In the genomic region with DNA sequence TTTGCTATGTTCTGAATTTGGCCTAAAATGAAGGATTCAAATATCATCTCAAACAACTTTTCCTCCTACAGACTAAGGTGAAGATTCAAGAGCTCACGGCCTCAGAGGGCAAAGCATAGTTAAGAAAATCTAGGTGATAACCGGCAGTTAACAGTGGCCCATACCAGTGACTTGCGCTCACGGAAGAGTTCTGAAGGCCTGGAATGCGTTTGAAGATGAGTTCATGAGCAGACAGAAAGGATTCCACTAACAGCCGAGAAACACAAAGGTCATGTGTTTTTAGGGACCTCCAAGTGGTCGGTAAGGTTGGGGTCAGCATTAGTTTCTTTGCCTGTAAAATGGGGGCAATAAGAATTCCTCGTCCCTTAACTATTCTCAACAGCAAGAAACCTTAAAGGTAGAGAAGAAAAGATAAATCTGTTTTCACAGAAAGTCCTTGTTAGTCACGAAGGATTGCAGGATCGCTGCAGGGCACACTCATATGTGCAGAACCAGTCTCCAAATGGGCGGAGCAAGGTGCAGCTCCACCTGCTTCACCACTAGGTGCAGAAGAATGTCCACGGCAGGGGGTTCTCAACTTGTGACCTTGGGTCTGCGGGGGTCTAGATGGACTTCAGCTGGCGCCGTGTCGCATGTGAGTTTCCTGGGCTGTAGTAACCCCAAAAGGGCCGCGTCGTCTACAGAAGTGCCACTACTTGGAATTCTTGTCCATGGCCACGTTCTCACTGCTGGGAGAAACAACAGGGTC, we compare ENCODE assay signal across 8 cellular contexts. TPM values are rescaled to one million over a fixed set of nuclear protein-coding genes. Genes with fewer than 3 reads are reported as not detected.
DNase-seq lines count a peak whose midpoint lies in the region; TF ChIP-seq lines count a peak whose summit lies in the region.

No MANE protein-coding gene starts in this region.

- peaks cover 12% of the 10 kb centered on the region for H3K23me2 ChIP-seq in H9 (ENCODE audit: insufficient read length, low read depth, low read length, poor library complexity, severe bottlenecking)

- no peaks in the 10 kb centered on the region for H3K79me1 ChIP-seq in H9 (ENCODE audit: insufficient read depth, low read depth, low read length, poor library complexity, severe bottlenecking)

- no peak overlapping the region for H2BK12ac ChIP-seq in H9 (ENCODE audit: insufficient read length, low read depth, low read length)

- peak overlapping the region; percentile 20 for H3K18ac ChIP-seq in H9 (ENCODE audit: insufficient read length, low read depth, low read length)

- DNase-seq in GM10266 (ENCODE audit: extremely low spot score) (peak; percentile 31), H9 (peak; percentile 48), NCI-H69 (lab: John Stamatoyannopoulos, UW) (peak; percentile 58), left ventricle myocardium inferior (peak; percentile 25), NCI-H524 treated with DMSO at 0.1 percent for 48 hours (lab: John Stamatoyannopoulos, UW) (no peak), Ammon's horn (ENCODE audit: low spot score) (no peak)
- DNase-seq in activated T-helper 9 cell treated with anti-CD3 and anti-CD28 coated beads, Interleukin-2, amount 50 U/mL, for 16 hours (ENCODE audit: low read depth), result peak; percentile 22

- H4K8ac ChIP-seq in H9 (replicated peaks; ENCODE audit: insufficient read length, low read depth, low read length), result no peak overlapping the region

- H2AFZ ChIP-seq in H9 (ENCODE audit: low read length), result peak overlapping the region; percentile 22

- H2BK15ac ChIP-seq in H9 (ENCODE audit: low read depth, low read length), result no peak overlapping the region

- no peaks in the 10 kb centered on the region for H3K27me3 ChIP-seq in H9 (ENCODE audit: insufficient read depth, low read length)
- no peaks in the 10 kb centered on the region for H3K27me3 ChIP-seq in left ventricle myocardium inferior (ENCODE audit: low read depth)
- H3K27me3 ChIP-seq in skeletal muscle satellite cell (ENCODE audit: control insufficient read depth, insufficient read depth, low read length), result no peaks in the 10 kb centered on the region

- no peak overlapping the region for H3T11ph ChIP-seq in H9 (ENCODE audit: low read length)

- peaks cover 29 to 41% (median 32%) of the 10 kb centered on the region in 3 experiments for H3K36me3 Mint-ChIP-seq in H9 (ENCODE audit: insufficient read depth in 1 of 3, low read depth in 3 of 3)

- no peak overlapping the region for H2BK120ac ChIP-seq in H9 (ENCODE audit: low read depth, low read length, poor library complexity, severe bottlenecking)

- peaks cover 17 to 19% of the 10 kb centered on the region in 2 experiments for H3K4me1 Mint-ChIP-seq in H9

- intact Hi-C loops in left ventricle myocardium inferior (cut with micrococcal nuclease), result no loop called here

- H4K20me1 ChIP-seq in H9 (ENCODE audit: control insufficient read depth, insufficient read depth, insufficient read length), result no peaks in the 10 kb centered on the region

- H3K9ac ChIP-seq in H9 (ENCODE audit: extremely low read depth, insufficient read length, low read length), result peak overlapping the region; percentile 85
- H3K9ac ChIP-seq in skeletal muscle satellite cell (ENCODE audit: low read depth, low read length), result peak overlapping the region; percentile 89

- no peak overlapping the region for H3K27ac ChIP-seq in H9 (ENCODE audit: insufficient read length, low read depth, low read length)
- H3K27ac ChIP-seq in left ventricle myocardium inferior (replicated peaks), result peak overlapping the region; percentile 87

- H2BK20ac ChIP-seq in H9 (ENCODE audit: low read depth, low read length, poor library complexity, severe bottlenecking), result no peak overlapping the region

- peaks cover 9% of the 10 kb centered on the region for H3K27me3 Mint-ChIP-seq in H9 (ENCODE audit: low read depth)

- H3K36me3 ChIP-seq in left ventricle myocardium inferior, result no peaks in the 10 kb centered on the region
- H3K36me3 ChIP-seq in skeletal muscle satellite cell (ENCODE audit: insufficient read depth, low read length), result no peaks in the 10 kb centered on the region

- peak overlapping the region; percentile 26 for H4K5ac ChIP-seq in H9 (ENCODE audit: insufficient read length, low read depth, low read length)

- peaks cover 19% of the 10 kb centered on the region; the same call in 1 of the 2 replicates for H3K79me2 ChIP-seq in H9 (ENCODE audit: insufficient read depth, low read length)

- no peak overlapping the region for H2AK5ac ChIP-seq in H9 (ENCODE audit: insufficient read length, low read length)

- no peak overlapping the region for H3K4ac ChIP-seq in H9 (ENCODE audit: low read depth, low read length)

- H3K14ac ChIP-seq in H9 (ENCODE audit: insufficient read depth, low read length), result peak overlapping the region; percentile 82; the same call in 1 of the 2 replicates

- peak overlapping the region; percentile 90 to 95 for H3K4me3 Mint-ChIP-seq in H9

- no CpG with 5 or more reads among the region's 20 CpGs for WGBS in H9 (ENCODE audit: extremely low coverage, insufficient read length, low lambda C conversion rate)

- H3K9me3 Mint-ChIP-seq in H9, result peaks cover 39 to 48% of the 10 kb centered on the region in 2 experiments

- H2BK5ac ChIP-seq in H9 (ENCODE audit: insufficient read length, low read length), result no peak overlapping the region

- H3K9me3 ChIP-seq in H9 (ENCODE audit: control insufficient read depth, low read depth, low read length), result peaks cover 3% of the 10 kb centered on the region
- no peaks in the 10 kb centered on the region for H3K9me3 ChIP-seq in left ventricle myocardium inferior (replicated peaks)
- H3K9me3 ChIP-seq in skeletal muscle satellite cell (replicated peaks; ENCODE audit: low read length), result no peaks in the 10 kb centered on the region

- H3K4me1 ChIP-seq in H9 (ENCODE audit: insufficient read depth, low read length), result peaks cover 2% of the 10 kb centered on the region; the same call in 1 of the 2 replicates
- peaks cover 56% of the 10 kb centered on the region for H3K4me1 ChIP-seq in left ventricle myocardium inferior
- H3K4me1 ChIP-seq in skeletal muscle satellite cell (ENCODE audit: control insufficient read depth, insufficient read depth, low read length), result peaks cover 10% of the 10 kb centered on the region

- peak overlapping the region; percentile 93 for H3K4me2 ChIP-seq in H9 (ENCODE audit: insufficient read depth, insufficient read length, low read length)
- H3K4me2 ChIP-seq in skeletal muscle satellite cell (ENCODE audit: low read length), result peak overlapping the region; percentile 99

- H3K56ac ChIP-seq in H9 (ENCODE audit: insufficient read length, low read depth, low read length), result no peak overlapping the region

- TF ChIP-seq CTCF in GM10266 (IDR thresholded peaks at IDR 0.05; ENCODE audit: control insufficient read depth, insufficient read depth, low read depth, missing control alignments), result no peak
- TF ChIP-seq CTCF in H9 (conservative IDR thresholded peaks at IDR 0.05), result 0 out of 3 replicates have a peak, but pooled peaks have one; percentile 6
- no peak for TF ChIP-seq CTCF in left ventricle myocardium inferior (IDR thresholded peaks at IDR 0.05; ENCODE audit: borderline replicate concordance)

- H3K23ac ChIP-seq in H9 (ENCODE audit: insufficient read length, low read depth, low read length), result no peak overlapping the region

- peak overlapping the region in 2 of 3 experiments; percentile 90 to 98; a peak in 6 of 7 replicates for H3K27ac Mint-ChIP-seq in H9

- no peak overlapping the region for H4K91ac ChIP-seq in H9 (ENCODE audit: insufficient read length, low read depth, low read length)

- H3K4me3 ChIP-seq in left ventricle myocardium inferior (peak overlapping the region; percentile 81), skeletal muscle satellite cell (ENCODE audit: low read length) (peak overlapping the region; percentile 98)

RNA-seq across cellular contexts. Expression of gene RPIA, which starts 0.7 kb away (rescaled TPM):
- total RNA-seq in H9 (2021) (17.3 and 18.6 TPM in 2 replicates), left ventricle myocardium inferior (18.0 TPM)
- 10.9 and 12.2 TPM in 2 replicates for total RNA-seq in skeletal muscle satellite cell (2012; rRNA removed)

Comparison
In these comparisons a context has a peak if more than half of its experiments do, and no peak if none do; other contexts are left out.
1. DNase-seq: peak in GM10266 (single experiment), H9 (single experiment), NCI-H69 (single experiment), activated T-helper 9 cell treated with anti-CD3 and anti-CD28 coated beads, Interleukin-2, amount 50 U/mL, for 16 hours (single experiment) and left ventricle myocardium inferior (single experiment); none in NCI-H524 treated with DMSO at 0.1 percent for 48 hours (single experiment) and Ammon's horn (single experiment).